In the genomic region with DNA sequence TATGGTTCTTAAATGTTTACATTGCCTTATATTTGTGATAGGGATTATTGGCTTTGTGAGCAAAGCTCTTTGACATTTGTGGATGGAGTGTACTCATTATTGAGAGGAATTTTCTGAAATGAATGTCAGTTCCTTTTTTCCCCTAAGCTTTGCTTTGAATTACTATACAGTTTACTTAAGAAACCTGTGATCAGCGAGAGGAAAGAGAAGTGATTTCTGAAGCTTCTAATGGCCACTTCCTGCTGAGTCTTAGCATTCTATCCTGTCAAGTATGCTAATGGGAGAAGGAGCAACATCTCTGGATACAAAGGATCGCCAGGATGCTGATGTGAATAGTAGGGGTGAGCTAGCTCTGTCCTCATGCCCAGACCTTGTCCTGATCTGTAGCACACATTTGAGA, we compare ENCODE assay signal across 13 cellular contexts. TPM values are rescaled to one million over a fixed set of nuclear protein-coding genes. Genes with fewer than 3 reads are reported as not detected.
DNase-seq lines count a peak whose midpoint lies in the region; ATAC-seq, FAIRE-seq and TF ChIP-seq lines count a peak whose summit lies in the region.
"Had no signal": no experiment of that assay in that cellular context is flagged by ENCODE, and none has a peak within 500 bp of the region (broad histone marks: within the 10 kb centered on the region; RNA-seq: fewer than 3 reads in every experiment).

No MANE protein-coding gene starts in this region.

- H3K36me3 ChIP-seq in left ventricle myocardium inferior (no peaks in the 10 kb centered on the region), astrocyte (ENCODE audit: insufficient read depth, low read length) (no peaks in the 10 kb centered on the region), thyroid gland (no peaks in the 10 kb centered on the region)

- FAIRE-seq in astrocyte (lab: Jason Lieb, UNC), result no peak

- peak overlapping the region in 3 of 4 donors; percentile 3 to 25 (median 5) for H3K4me3 Mint-ChIP-seq in IgD-negative memory B cell
- no peak overlapping the region for H3K4me3 Mint-ChIP-seq in astrocyte (ENCODE audit: unreplicated experiment)

- H3K27me3 Mint-ChIP-seq in IgD-negative memory B cell (no peaks in the 10 kb centered on the region), astrocyte (ENCODE audit: low read depth, unreplicated experiment) (no peaks in the 10 kb centered on the region)

- H3K79me2 ChIP-seq in astrocyte (ENCODE audit: insufficient read depth, low read length), result peaks cover 5% of the 10 kb centered on the region

- H3K27ac ChIP-seq in left ventricle myocardium inferior (replicated peaks), result peak overlapping the region; percentile 64
- H3K27ac ChIP-seq in astrocyte (ENCODE audit: low read depth, low read length), result no peak overlapping the region
- peak overlapping the region in 2 of 3 donors; percentile 5 to 54 for H3K27ac ChIP-seq in thyroid gland
- H3K27ac ChIP-seq: SK-N-MC had no signal

- TF ChIP-seq POLR2A in thyroid gland (IDR thresholded peaks at IDR 0.05), result no peak

- H3K4me1 ChIP-seq in left ventricle myocardium inferior (peaks cover 79% of the 10 kb centered on the region), astrocyte (ENCODE audit: insufficient read depth, low read length) (peaks cover 9% of the 10 kb centered on the region), thyroid gland (peaks cover 15 to 27% of the 10 kb centered on the region in 2 donors)

- H3K9me3 Mint-ChIP-seq in IgD-negative memory B cell (no peaks in the 10 kb centered on the region), astrocyte (ENCODE audit: unreplicated experiment) (no peaks in the 10 kb centered on the region)

- H3K27ac Mint-ChIP-seq in IgD-negative memory B cell, result peak overlapping the region in 1 of 3 donors; percentile 89
- no peak overlapping the region for H3K27ac Mint-ChIP-seq in astrocyte (ENCODE audit: unreplicated experiment)

- H3K36me3 Mint-ChIP-seq in IgD-negative memory B cell (no peaks in the 10 kb centered on the region), astrocyte (ENCODE audit: low read depth, unreplicated experiment) (no peaks in the 10 kb centered on the region)

- peaks cover 43% of the 10 kb centered on the region for H4K20me1 ChIP-seq in astrocyte (ENCODE audit: insufficient read depth, low read length)

- in situ Hi-C loops in GM13977 (cut with MboI; ENCODE audit: low pct_unique_long_range_greater_than_20kb, low sequenced_read_pairs, unreplicated experiment), result no loop called here

- WGBS in thyroid gland, 2 donors, result 49 to 57% methylated on average over 2 of the region's 2 CpGs

- H3K4me2 ChIP-seq in astrocyte (ENCODE audit: low read length), result peak overlapping the region; percentile 7

- intact Hi-C loops in left ventricle myocardium inferior (cut with micrococcal nuclease), result loop anchor here (5.0 kb wide), 1 partner anchor 89 kb away; no protein-coding TSS in a partner anchor
- intact Hi-C loops in left ventricle myocardium superior (cut with micrococcal nuclease), result loop anchor here (5.0 kb wide), 1 partner anchor 89 kb away; no protein-coding TSS in a partner anchor
- intact Hi-C loops in thyroid gland (cut with DNase I), result loop anchor here (10.0 kb wide), 1 partner anchor 81 kb away; no protein-coding TSS in a partner anchor

- H3K4me1 Mint-ChIP-seq in IgD-negative memory B cell, result peaks cover 29 to 32% (median 31%) of the 10 kb centered on the region in 3 donors
- peaks cover 24% of the 10 kb centered on the region for H3K4me1 Mint-ChIP-seq in astrocyte (ENCODE audit: low read depth, unreplicated experiment)

- TF ChIP-seq CTCF in left ventricle myocardium inferior (IDR thresholded peaks at IDR 0.05; ENCODE audit: borderline replicate concordance) (no peak), astrocyte (IDR thresholded peaks at IDR 0.05; ENCODE audit: insufficient read depth, low read depth, low read length) (no peak), thyroid gland (IDR thresholded peaks at IDR 0.05) (no peak), GM13977 (IDR thresholded peaks at IDR 0.05; ENCODE audit: extremely low read depth, insufficient read depth, missing control alignments) (no peak)

- DNase-seq in left ventricle myocardium inferior, result no peak
- DNase-seq in left ventricle myocardium superior, result no peak
- DNase-seq in astrocyte (ENCODE audit: low read depth), result no peak
- DNase-seq in thyroid gland, result no peak
- no peak for DNase-seq in AG20443 (ENCODE audit: low spot score)
- no peak for DNase-seq in GM13977 (ENCODE audit: low spot score)
- DNase-seq: activated naive CD4-positive, alpha-beta T cell; DND-41; NCI-H510A had no signal

- no peak overlapping the region for H3K9ac ChIP-seq in astrocyte (ENCODE audit: low read length)

- no peak overlapping the region for H2AFZ ChIP-seq in astrocyte (ENCODE audit: low read depth, low read length)

- no peak for ATAC-seq in left ventricle myocardium superior
- ATAC-seq in HG02623 (IDR thresholded peaks at IDR 0.05; ENCODE audit: unreplicated experiment), result no peak
- ATAC-seq: HCT116 had no signal

- no peak overlapping the region for H3K4me3 ChIP-seq in left ventricle myocardium inferior
- no peak overlapping the region for H3K4me3 ChIP-seq in astrocyte (ENCODE audit: insufficient read depth, low read depth, low read length)
- no peak overlapping the region for H3K4me3 ChIP-seq in thyroid gland (replicated peaks in 1 of 3)
- H3K4me3 ChIP-seq: SK-N-MC had no signal

- no peaks in the 10 kb centered on the region for H3K27me3 ChIP-seq in left ventricle myocardium inferior (ENCODE audit: low read depth)
- no peaks in the 10 kb centered on the region for H3K27me3 ChIP-seq in astrocyte (ENCODE audit: insufficient read depth, low read length)
- H3K27me3 ChIP-seq in thyroid gland, result no peaks in the 10 kb centered on the region

- H3K9me3 ChIP-seq in left ventricle myocardium inferior (replicated peaks), result no peaks in the 10 kb centered on the region
- H3K9me3 ChIP-seq in astrocyte (ENCODE audit: insufficient read depth, low read depth, low read length), result no peaks in the 10 kb centered on the region
- no peaks in the 10 kb centered on the region for H3K9me3 ChIP-seq in thyroid gland

RNA-seq across cellular contexts. Expression of gene MGAT5, which starts 47.8 kb away (rescaled TPM):
- total RNA-seq in left ventricle myocardium inferior, result 98.7 TPM
- 98.1 TPM for total RNA-seq in left ventricle myocardium superior
- polyA plus RNA-seq in IgD-negative memory B cell, result 14.0 TPM
- total RNA-seq in astrocyte, result 78.6 and 80.2 TPM in 2 replicates
- 10 to 100 TPM; 47.5 to 64.4 (median 50.4) TPM for total RNA-seq in thyroid gland
